Comparison of ENCODE assay signal across 26 cellular contexts in the genomic region with DNA sequence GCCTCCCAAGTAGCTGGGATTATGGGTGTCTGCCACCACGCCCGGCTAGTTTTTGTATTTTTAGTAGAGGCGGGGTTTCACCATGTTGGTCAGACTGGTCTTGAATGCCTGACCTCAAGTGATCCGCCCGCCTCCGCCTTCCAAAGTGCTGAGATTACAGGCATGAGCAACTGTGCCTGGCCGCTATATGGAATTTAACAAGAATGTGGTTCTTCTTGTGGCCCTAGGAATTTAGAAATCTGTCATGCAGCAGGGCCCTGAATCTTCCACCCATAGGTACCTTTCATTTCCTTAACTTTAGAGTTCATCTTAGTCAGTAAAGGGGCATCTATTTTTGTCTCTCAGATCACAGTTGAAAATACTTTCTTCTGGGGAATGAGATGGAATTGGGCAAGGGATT. TPM values are rescaled to one million over a fixed set of nuclear protein-coding genes. Genes with fewer than 3 reads are reported as not detected.
A peak's percentile ranks its signal among the peaks of the same experiment; 100 is the strongest.
DNase-seq lines count a peak whose midpoint lies in the region; ATAC-seq, FAIRE-seq and TF ChIP-seq lines count a peak whose summit lies in the region.
"Had no signal": no experiment of that assay in that cellular context is flagged by ENCODE, and none has a peak within 500 bp of the region (broad histone marks: within the 10 kb centered on the region; RNA-seq: fewer than 3 reads in every experiment).

No MANE protein-coding gene starts in this region.

- H3K27ac Mint-ChIP-seq in HFFc6 (peak overlapping the region; percentile 82), astrocyte (ENCODE audit: unreplicated experiment) (peak overlapping the region; percentile 80)
- H3K27ac Mint-ChIP-seq: CD14-positive monocyte; endodermal cell; naive thymus-derived CD8-positive, alpha-beta T cell had no signal

- H3K4me1 Mint-ChIP-seq in HFFc6 (ENCODE audit: low read depth) (peaks cover 89% of the 10 kb centered on the region), astrocyte (ENCODE audit: low read depth, unreplicated experiment) (peaks cover 51% of the 10 kb centered on the region)
- H3K4me1 Mint-ChIP-seq: CD14-positive monocyte, endodermal cell had no signal

- DNase-seq in EH (ENCODE audit: low read depth) (peak; percentile 77), HFFc6 (peak; percentile 82), astrocyte (ENCODE audit: low read depth) (peak; percentile 76), myocyte (ENCODE audit: low read depth) (peak; percentile 53), occipital lobe (lab: John Stamatoyannopoulos, UW) (no peak)
- no peak for DNase-seq in activated naive CD4-positive, alpha-beta T cell treated with Interleukin-2 at 50 U/mL for 16 hours
- DNase-seq: activated CD4-positive, alpha-beta T cell treated with anti-CD3 and anti-CD28 coated beads for 4 hours; activated gamma-delta T cell; colonic mucosa; endodermal cell; head of caudate nucleus; Kasumi-1; left colon; naive thymus-derived CD8-positive, alpha-beta T cell; NCI-H1092; NCI-H2107; NCI-H510A treated with DMSO at 0.1 percent for 48 hours; ovary; stimulated activated CD8-positive, alpha-beta memory T cell treated with anti-CD3 and anti-CD28 coated beads, Interleukin-4, amount 100 ng/mL, for 48 hours; T-helper 1 cell had no signal

- FAIRE-seq in astrocyte (lab: Jason Lieb, UNC) = no peak
- FAIRE-seq: G401.6 had no signal

- peak overlapping the region; percentile 66 for H3K27ac ChIP-seq in astrocyte (ENCODE audit: low read depth, low read length)
- H3K27ac ChIP-seq: colonic mucosa, ovary had no signal

- no peaks in the 10 kb centered on the region for H3K36me3 ChIP-seq in astrocyte (ENCODE audit: insufficient read depth, low read length)
- H3K36me3 ChIP-seq: colonic mucosa, ovary had no signal

- peaks cover 29% of the 10 kb centered on the region for H3K4me1 ChIP-seq in astrocyte (ENCODE audit: insufficient read depth, low read length)
- H3K4me1 ChIP-seq: colonic mucosa had no signal

- no peaks in the 10 kb centered on the region for H3K79me2 ChIP-seq in astrocyte (ENCODE audit: insufficient read depth, low read length)

- H3K4me2 ChIP-seq in astrocyte (ENCODE audit: low read length) = peak overlapping the region; percentile 33

- H4K20me1 ChIP-seq in astrocyte (ENCODE audit: insufficient read depth, low read length) = no peaks in the 10 kb centered on the region

- H3K9me3 ChIP-seq in astrocyte (ENCODE audit: insufficient read depth, low read depth, low read length) = no peaks in the 10 kb centered on the region
- H3K9me3 ChIP-seq: colonic mucosa, ovary had no signal

- no peak overlapping the region for H2AFZ ChIP-seq in astrocyte (ENCODE audit: low read depth, low read length)

- no peaks in the 10 kb centered on the region for H3K36me3 Mint-ChIP-seq in HFFc6 (ENCODE audit: low read depth)
- H3K36me3 Mint-ChIP-seq in astrocyte (ENCODE audit: low read depth, unreplicated experiment) = no peaks in the 10 kb centered on the region
- H3K36me3 Mint-ChIP-seq: CD14-positive monocyte; naive thymus-derived CD8-positive, alpha-beta T cell had no signal

- no peak overlapping the region for H3K4me3 ChIP-seq in astrocyte (ENCODE audit: insufficient read depth, low read depth, low read length)
- H3K4me3 ChIP-seq: colonic mucosa, ovary had no signal

- ATAC-seq in GM21717 (IDR thresholded peaks at IDR 0.05; ENCODE audit: unreplicated experiment) = no peak
- no peak for ATAC-seq in HG03521 (IDR thresholded peaks at IDR 0.05; ENCODE audit: unreplicated experiment)
- ATAC-seq: left colon; naive thymus-derived CD8-positive, alpha-beta T cell; Panc1; sciatic nerve had no signal

- no peak for TF ChIP-seq CTCF in HFFc6 (IDR thresholded peaks at IDR 0.05)
- no peak for TF ChIP-seq CTCF in astrocyte (IDR thresholded peaks at IDR 0.05; ENCODE audit: insufficient read depth, low read depth, low read length)

- H3K27me3 ChIP-seq in astrocyte (ENCODE audit: insufficient read depth, low read length) = no peaks in the 10 kb centered on the region
- H3K27me3 ChIP-seq: colonic mucosa, ovary had no signal

- H3K9ac ChIP-seq in astrocyte (ENCODE audit: low read length) = no peak overlapping the region

- peak overlapping the region; percentile 41; the same call in 1 of the 2 replicates for H3K4me3 Mint-ChIP-seq in HFFc6
- H3K4me3 Mint-ChIP-seq in astrocyte (ENCODE audit: unreplicated experiment) = no peak overlapping the region
- H3K4me3 Mint-ChIP-seq: CD14-positive monocyte; endodermal cell; naive thymus-derived CD8-positive, alpha-beta T cell had no signal

- H3K27me3 Mint-ChIP-seq in HFFc6 (ENCODE audit: insufficient read depth) (no peaks in the 10 kb centered on the region; the same call in 1 of the 2 replicates), astrocyte (ENCODE audit: low read depth, unreplicated experiment) (no peaks in the 10 kb centered on the region)

- H3K9me3 Mint-ChIP-seq in HFFc6 (no peaks in the 10 kb centered on the region), astrocyte (ENCODE audit: unreplicated experiment) (no peaks in the 10 kb centered on the region)
- H3K9me3 Mint-ChIP-seq: endodermal cell; naive thymus-derived CD8-positive, alpha-beta T cell had no signal

RNA-seq across cellular contexts. Expression of a gene that starts 25.6 kb away (rescaled TPM):
- total RNA-seq in HFFc6 (2021; fragmentation: NEBNext Ultra II Directional; extraction: Animal tissue kit (Norgen Biotek cat#: 25700)) = 100 to 1,000 TPM in 2 of 6 experiments, 10 to 100 TPM in 4; 97.1 to 132 (median 99.7) TPM
- total RNA-seq in astrocyte (79.1 and 90.5 TPM in 2 replicates), myocyte (31.7 and 36.7 TPM in 2 replicates), occipital lobe (84.1 TPM)
- polyA plus RNA-seq in myocyte (2012) = 39.7 TPM
- polyA plus RNA-seq: CD14-positive monocyte had no signal

RNA-seq across cellular contexts. Expression of a gene that starts 49.3 kb away (rescaled TPM):
- total RNA-seq in HFFc6 (2021; fragmentation: NEBNext Ultra II Directional; extraction: Animal tissue kit (Norgen Biotek cat#: 25700)) = 10 to 100 TPM; 28.5 to 37.6 (median 33.3) TPM
- total RNA-seq in astrocyte = 38.5 and 42.6 TPM in 2 replicates
- 40.7 and 43.2 TPM in 2 replicates for total RNA-seq in myocyte
- 14.2 TPM for polyA plus RNA-seq in myocyte (2012)
- total RNA-seq in occipital lobe = 79.5 TPM

Comparison
In these comparisons a context has a peak if more than half of its experiments do, and no peak if none do; other contexts are left out.
1. DNase-seq: peak in EH (single experiment), HFFc6 (single experiment), astrocyte (single experiment) and myocyte (single experiment); none in occipital lobe (single experiment) and activated naive CD4-positive, alpha-beta T cell treated with Interleukin-2 at 50 U/mL for 16 hours (single experiment).